In genomic region chr19:45717983-45718650, GRCh38 we compare ENCODE assay signal across 7 cellular contexts. TPM values are rescaled to one million over a fixed set of nuclear protein-coding genes. Genes with fewer than 3 reads are reported as not detected.
DNase-seq lines count a peak whose midpoint lies in the region; ATAC-seq and TF ChIP-seq lines count a peak whose summit lies in the region.
"Had no signal": no experiment of that assay in that cellular context is flagged by ENCODE, and none has a peak within 500 bp of the region (broad histone marks: within the 10 kb centered on the region; RNA-seq: fewer than 3 reads in every experiment).

No MANE protein-coding gene starts in this region.

- H3K9ac ChIP-seq in HUES6 (ENCODE audit: low read length): peak overlapping the region; percentile 90
- H3K9ac ChIP-seq in colonic mucosa (ENCODE audit: low read depth in 2 of 2, low read length in 2 of 2): peak overlapping the region; percentile 77 to 98
- H3K9ac ChIP-seq in parathyroid adenoma: peak overlapping the region; percentile 51

- H3K9me3 ChIP-seq in HUES6 (ENCODE audit: control insufficient read depth, insufficient read depth, low read depth, low read length) (no peaks in the 10 kb centered on the region), colonic mucosa (no peaks in the 10 kb centered on the region), parathyroid adenoma (ENCODE audit: control insufficient read depth, low read length) (no peaks in the 10 kb centered on the region)

- no peak for DNase-seq in colonic mucosa
- DNase-seq in effector CD8-positive, alpha-beta T cell (lab: John Stamatoyannopoulos, UW): no peak

- H3K27ac ChIP-seq in HUES6 (ENCODE audit: low read depth, low read length) (peak overlapping the region; percentile 86), colonic mucosa (peak overlapping the region; percentile 71), parathyroid adenoma (peak overlapping the region; percentile 99)

- peak overlapping the region; percentile 82 for H3K4me2 ChIP-seq in parathyroid adenoma (ENCODE audit: low read length)

- H3K4me1 ChIP-seq in HUES6 (ENCODE audit: control insufficient read depth, insufficient read depth, low read length) (peaks cover 18% of the 10 kb centered on the region), colonic mucosa (no peaks in the 10 kb centered on the region), parathyroid adenoma (peaks cover 13% of the 10 kb centered on the region)

- ATAC-seq in GM21786 (IDR thresholded peaks at IDR 0.05; ENCODE audit: unreplicated experiment): no peak
- ATAC-seq in GM18873 (IDR thresholded peaks at IDR 0.05; ENCODE audit: low FRiP score, unreplicated experiment): no peak

- peaks cover 14% of the 10 kb centered on the region for H3K79me2 ChIP-seq in parathyroid adenoma

- H3K27me3 ChIP-seq in HUES6 (ENCODE audit: control insufficient read depth, insufficient read depth, low read length) (no peaks in the 10 kb centered on the region), colonic mucosa (no peaks in the 10 kb centered on the region), parathyroid adenoma (ENCODE audit: control insufficient read depth, insufficient read depth, low read length) (no peaks in the 10 kb centered on the region)

- intact Hi-C loops in colonic mucosa (cut with DNase I): loop anchor here (5.0 kb wide), 1 partner anchor 49 kb away; the partner anchor contains the start of gene SIX5

- no peak for TF ChIP-seq CTCF in colonic mucosa (IDR thresholded peaks at IDR 0.05)
- no peak for TF ChIP-seq CTCF in parathyroid adenoma (IDR thresholded peaks at IDR 0.05)

- peak overlapping the region; percentile 68 for H2AFZ ChIP-seq in parathyroid adenoma

- H3K4me3 ChIP-seq in HUES6 (ENCODE audit: low read depth, low read length) (peak overlapping the region; percentile 60), colonic mucosa (peak overlapping the region; percentile 14), parathyroid adenoma (ENCODE audit: low read depth, low read length) (peak overlapping the region; percentile 86)

- H3K36me3 ChIP-seq in HUES6 (ENCODE audit: control insufficient read depth, insufficient read depth, low read length): peaks cover 17% of the 10 kb centered on the region
- H3K36me3 ChIP-seq in colonic mucosa: no peaks in the 10 kb centered on the region
- no peaks in the 10 kb centered on the region for H3K36me3 ChIP-seq in parathyroid adenoma (ENCODE audit: control insufficient read depth, insufficient read depth, low read length)

RNA-seq across cellular contexts. Expression of gene FBXO46, which starts 12.6 kb away (rescaled TPM):
- total RNA-seq in colonic mucosa: 10 to 100 TPM; 28.3 to 28.8 TPM

RNA-seq across cellular contexts. Expression of gene MEIOSIN, which starts 15.1 kb away (rescaled TPM):
- total RNA-seq in colonic mucosa: not detected
- total RNA-seq: T-helper 1 cell treated with Interleukin-12 subunit alpha and Interleukin-12 subunit beta and Interleukin-4 antibody, amounts not matched to agents 30 ng/mL and 1 ng/mL, for 36 hours had no signal

RNA-seq across cellular contexts. Expression of gene QPCTL, which starts 25.7 kb away (rescaled TPM):
- total RNA-seq in colonic mucosa: 10 to 100 TPM; 10.7 to 11.2 TPM

RNA-seq across cellular contexts. Expression of gene SNRPD2, which starts 26.4 kb away (rescaled TPM):
- 100 to 1,000 TPM; 269 to 484 TPM for total RNA-seq in colonic mucosa

RNA-seq across cellular contexts. Expression of gene GIPR, which starts 50.1 kb away (rescaled TPM):
- 1 to 10 TPM; 8.3 to 9.5 TPM for total RNA-seq in colonic mucosa

Comparison
In these comparisons a context has a peak if more than half of its experiments do, and no peak if none do; other contexts are left out.
1. H3K4me3 ChIP-seq: peak in every context shown above with its lines; median percentile 86 in parathyroid adenoma; 60 in HUES6; 14 in colonic mucosa.